8 cellular contexts compared by ENCODE assay signal in the genomic region with DNA sequence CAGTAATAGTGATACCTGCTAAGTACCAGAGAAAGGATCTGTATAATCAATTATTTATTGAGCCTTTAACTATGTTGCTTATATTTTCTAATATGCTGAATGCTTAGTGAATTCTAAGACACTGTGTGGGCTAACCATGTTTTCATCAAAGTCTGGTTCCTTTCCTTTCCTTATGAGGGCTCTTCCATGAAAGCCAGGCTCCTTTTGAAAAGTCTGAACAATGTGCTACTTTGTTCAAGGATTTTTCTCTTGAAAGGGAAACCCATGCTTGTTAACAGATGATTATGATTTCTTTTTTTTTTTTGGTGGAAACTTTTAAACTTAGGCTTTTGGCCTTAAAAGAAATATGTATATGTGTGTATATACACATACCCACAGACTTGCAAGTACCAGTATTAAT.
"Had no signal": no experiment of that assay in that cellular context is flagged by ENCODE, and none has a peak within 500 bp of the region (broad histone marks: within the 10 kb centered on the region; RNA-seq: fewer than 3 reads in every experiment).

No MANE protein-coding gene starts in this region.

- DNase-seq: GM23248, GOT3, H7, HFFc6 had no signal

- H3K4me3 ChIP-seq: GM23248, HAP-1 had no signal

- H3K9me3 ChIP-seq: HAP-1 had no signal

- ATAC-seq: HCT116, HepG2 had no signal

- H3K27ac ChIP-seq: GM23248, HL-60 had no signal
